1 cellular context compared by ENCODE assay signal in genomic region chr17:41434313-41434895, GRCh38.
TF ChIP-seq lines count a peak whose summit lies in the region.

No MANE protein-coding gene starts in this region.

TF ChIP-seq in H1, 55 proteins besides CTCF, POLR2A, EP300 and RAD21:
- no peak for TF ChIP-seq EGR1 (IDR thresholded peaks at IDR 0.05; ENCODE audit: borderline replicate concordance, low read depth, low read length)
- TF ChIP-seq SP2 (IDR thresholded peaks at IDR 0.05; ENCODE audit: low read length): no peak
- no peak for TF ChIP-seq CREB1 (IDR thresholded peaks at IDR 0.05)
- TF ChIP-seq NRF1 (IDR thresholded peaks at IDR 0.05; ENCODE audit: low read depth, low read length): no peak
- no peak for TF ChIP-seq KDM4A (IDR thresholded peaks at IDR 0.05; ENCODE audit: low read depth, low read length, severe bottlenecking)
- TF ChIP-seq CEBPB (IDR thresholded peaks at IDR 0.05; ENCODE audit: low read depth, low read length): no peak
- no peak for TF ChIP-seq BCL11A (IDR thresholded peaks at IDR 0.05; ENCODE audit: low read depth in 2 of 2, low read length in 2 of 2)
- TF ChIP-seq RFX5 (IDR thresholded peaks at IDR 0.05; ENCODE audit: borderline replicate concordance, low read depth, low read length): no peak
- TF ChIP-seq TBP (IDR thresholded peaks at IDR 0.05; ENCODE audit: low read depth, low read length): no peak
- TF ChIP-seq SAP30 (IDR thresholded peaks at IDR 0.05; ENCODE audit: insufficient read depth, insufficient replicate concordance, low read length): no peak
- TF ChIP-seq, protein P1, sequence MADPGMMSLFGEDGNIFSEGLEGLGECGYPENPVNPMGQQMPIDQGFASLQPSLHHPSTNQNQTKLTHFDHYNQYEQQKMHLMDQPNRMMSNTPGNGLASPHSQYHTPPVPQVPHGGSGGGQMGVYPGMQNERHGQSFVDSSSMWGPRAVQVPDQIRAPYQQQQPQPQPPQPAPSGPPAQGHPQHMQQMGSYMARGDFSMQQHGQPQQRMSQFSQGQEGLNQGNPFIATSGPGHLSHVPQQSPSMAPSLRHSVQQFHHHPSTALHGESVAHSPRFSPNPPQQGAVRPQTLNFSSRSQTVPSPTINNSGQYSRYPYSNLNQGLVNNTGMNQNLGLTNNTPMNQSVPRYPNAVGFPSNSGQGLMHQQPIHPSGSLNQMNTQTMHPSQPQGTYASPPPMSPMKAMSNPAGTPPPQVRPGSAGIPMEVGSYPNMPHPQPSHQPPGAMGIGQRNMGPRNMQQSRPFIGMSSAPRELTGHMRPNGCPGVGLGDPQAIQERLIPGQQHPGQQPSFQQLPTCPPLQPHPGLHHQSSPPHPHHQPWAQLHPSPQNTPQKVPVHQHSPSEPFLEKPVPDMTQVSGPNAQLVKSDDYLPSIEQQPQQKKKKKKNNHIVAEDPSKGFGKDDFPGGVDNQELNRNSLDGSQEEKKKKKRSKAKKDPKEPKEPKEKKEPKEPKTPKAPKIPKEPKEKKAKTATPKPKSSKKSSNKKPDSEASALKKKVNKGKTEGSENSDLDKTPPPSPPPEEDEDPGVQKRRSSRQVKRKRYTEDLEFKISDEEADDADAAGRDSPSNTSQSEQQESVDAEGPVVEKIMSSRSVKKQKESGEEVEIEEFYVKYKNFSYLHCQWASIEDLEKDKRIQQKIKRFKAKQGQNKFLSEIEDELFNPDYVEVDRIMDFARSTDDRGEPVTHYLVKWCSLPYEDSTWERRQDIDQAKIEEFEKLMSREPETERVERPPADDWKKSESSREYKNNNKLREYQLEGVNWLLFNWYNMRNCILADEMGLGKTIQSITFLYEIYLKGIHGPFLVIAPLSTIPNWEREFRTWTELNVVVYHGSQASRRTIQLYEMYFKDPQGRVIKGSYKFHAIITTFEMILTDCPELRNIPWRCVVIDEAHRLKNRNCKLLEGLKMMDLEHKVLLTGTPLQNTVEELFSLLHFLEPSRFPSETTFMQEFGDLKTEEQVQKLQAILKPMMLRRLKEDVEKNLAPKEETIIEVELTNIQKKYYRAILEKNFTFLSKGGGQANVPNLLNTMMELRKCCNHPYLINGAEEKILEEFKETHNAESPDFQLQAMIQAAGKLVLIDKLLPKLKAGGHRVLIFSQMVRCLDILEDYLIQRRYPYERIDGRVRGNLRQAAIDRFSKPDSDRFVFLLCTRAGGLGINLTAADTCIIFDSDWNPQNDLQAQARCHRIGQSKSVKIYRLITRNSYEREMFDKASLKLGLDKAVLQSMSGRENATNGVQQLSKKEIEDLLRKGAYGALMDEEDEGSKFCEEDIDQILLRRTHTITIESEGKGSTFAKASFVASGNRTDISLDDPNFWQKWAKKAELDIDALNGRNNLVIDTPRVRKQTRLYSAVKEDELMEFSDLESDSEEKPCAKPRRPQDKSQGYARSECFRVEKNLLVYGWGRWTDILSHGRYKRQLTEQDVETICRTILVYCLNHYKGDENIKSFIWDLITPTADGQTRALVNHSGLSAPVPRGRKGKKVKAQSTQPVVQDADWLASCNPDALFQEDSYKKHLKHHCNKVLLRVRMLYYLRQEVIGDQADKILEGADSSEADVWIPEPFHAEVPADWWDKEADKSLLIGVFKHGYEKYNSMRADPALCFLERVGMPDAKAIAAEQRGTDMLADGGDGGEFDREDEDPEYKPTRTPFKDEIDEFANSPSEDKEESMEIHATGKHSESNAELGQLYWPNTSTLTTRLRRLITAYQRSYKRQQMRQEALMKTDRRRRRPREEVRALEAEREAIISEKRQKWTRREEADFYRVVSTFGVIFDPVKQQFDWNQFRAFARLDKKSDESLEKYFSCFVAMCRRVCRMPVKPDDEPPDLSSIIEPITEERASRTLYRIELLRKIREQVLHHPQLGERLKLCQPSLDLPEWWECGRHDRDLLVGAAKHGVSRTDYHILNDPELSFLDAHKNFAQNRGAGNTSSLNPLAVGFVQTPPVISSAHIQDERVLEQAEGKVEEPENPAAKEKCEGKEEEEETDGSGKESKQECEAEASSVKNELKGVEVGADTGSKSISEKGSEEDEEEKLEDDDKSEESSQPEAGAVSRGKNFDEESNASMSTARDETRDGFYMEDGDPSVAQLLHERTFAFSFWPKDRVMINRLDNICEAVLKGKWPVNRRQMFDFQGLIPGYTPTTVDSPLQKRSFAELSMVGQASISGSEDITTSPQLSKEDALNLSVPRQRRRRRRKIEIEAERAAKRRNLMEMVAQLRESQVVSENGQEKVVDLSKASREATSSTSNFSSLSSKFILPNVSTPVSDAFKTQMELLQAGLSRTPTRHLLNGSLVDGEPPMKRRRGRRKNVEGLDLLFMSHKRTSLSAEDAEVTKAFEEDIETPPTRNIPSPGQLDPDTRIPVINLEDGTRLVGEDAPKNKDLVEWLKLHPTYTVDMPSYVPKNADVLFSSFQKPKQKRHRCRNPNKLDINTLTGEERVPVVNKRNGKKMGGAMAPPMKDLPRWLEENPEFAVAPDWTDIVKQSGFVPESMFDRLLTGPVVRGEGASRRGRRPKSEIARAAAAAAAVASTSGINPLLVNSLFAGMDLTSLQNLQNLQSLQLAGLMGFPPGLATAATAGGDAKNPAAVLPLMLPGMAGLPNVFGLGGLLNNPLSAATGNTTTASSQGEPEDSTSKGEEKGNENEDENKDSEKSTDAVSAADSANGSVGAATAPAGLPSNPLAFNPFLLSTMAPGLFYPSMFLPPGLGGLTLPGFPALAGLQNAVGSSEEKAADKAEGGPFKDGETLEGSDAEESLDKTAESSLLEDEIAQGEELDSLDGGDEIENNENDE (IDR thresholded peaks at IDR 0.05; ENCODE audit: insufficient replicate concordance, low read length): no peak
- no peak for TF ChIP-seq JUND (IDR thresholded peaks at IDR 0.05; ENCODE audit: low read length)
- TF ChIP-seq HDAC6 (IDR thresholded peaks at IDR 0.05; ENCODE audit: low read depth, low read length): no peak
- TF ChIP-seq CHD1 (IDR thresholded peaks at IDR 0.05; ENCODE audit: low read depth, low read length): no peak
- no peak for TF ChIP-seq CTBP2 (IDR thresholded peaks at IDR 0.05; ENCODE audit: borderline replicate concordance, insufficient read depth, insufficient read length, low read length)
- no peak for TF ChIP-seq MAFK (IDR thresholded peaks at IDR 0.05; ENCODE audit: low read depth, low read length)
- no peak for TF ChIP-seq ATF2 (IDR thresholded peaks at IDR 0.05; ENCODE audit: low read length)
- TF ChIP-seq BRCA1 (IDR thresholded peaks at IDR 0.05; ENCODE audit: low read depth, low read length): no peak
- no peak for TF ChIP-seq CBX5 (IDR thresholded peaks at IDR 0.05; ENCODE audit: low read depth, low read length)
